2 cellular contexts compared by ENCODE assay signal in the genomic region with DNA sequence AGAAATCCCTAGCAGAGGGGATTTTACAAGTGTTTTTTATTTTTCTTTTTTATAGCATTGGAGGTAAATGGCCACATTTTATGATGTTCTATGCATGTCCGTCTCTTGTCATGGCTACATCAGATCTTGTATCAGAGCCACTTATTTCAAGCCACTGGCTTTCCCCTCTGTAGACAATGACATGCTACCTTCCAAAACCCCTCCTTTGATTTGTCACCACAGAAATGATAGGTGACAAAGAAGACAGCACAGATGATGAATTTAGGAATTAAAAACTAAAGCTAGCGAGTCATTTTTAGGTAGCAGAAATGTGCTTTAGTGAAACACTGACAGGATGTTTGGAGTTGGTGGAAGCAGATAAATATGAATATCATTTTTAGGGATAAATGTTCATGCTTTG.
TF ChIP-seq lines count a peak whose summit lies in the region.

No MANE protein-coding gene starts in this region.

TF ChIP-seq in SK-N-SH, 30 proteins besides CTCF, POLR2A, EP300 and RAD21 (continued from another document):
- TF ChIP-seq, protein P1, sequence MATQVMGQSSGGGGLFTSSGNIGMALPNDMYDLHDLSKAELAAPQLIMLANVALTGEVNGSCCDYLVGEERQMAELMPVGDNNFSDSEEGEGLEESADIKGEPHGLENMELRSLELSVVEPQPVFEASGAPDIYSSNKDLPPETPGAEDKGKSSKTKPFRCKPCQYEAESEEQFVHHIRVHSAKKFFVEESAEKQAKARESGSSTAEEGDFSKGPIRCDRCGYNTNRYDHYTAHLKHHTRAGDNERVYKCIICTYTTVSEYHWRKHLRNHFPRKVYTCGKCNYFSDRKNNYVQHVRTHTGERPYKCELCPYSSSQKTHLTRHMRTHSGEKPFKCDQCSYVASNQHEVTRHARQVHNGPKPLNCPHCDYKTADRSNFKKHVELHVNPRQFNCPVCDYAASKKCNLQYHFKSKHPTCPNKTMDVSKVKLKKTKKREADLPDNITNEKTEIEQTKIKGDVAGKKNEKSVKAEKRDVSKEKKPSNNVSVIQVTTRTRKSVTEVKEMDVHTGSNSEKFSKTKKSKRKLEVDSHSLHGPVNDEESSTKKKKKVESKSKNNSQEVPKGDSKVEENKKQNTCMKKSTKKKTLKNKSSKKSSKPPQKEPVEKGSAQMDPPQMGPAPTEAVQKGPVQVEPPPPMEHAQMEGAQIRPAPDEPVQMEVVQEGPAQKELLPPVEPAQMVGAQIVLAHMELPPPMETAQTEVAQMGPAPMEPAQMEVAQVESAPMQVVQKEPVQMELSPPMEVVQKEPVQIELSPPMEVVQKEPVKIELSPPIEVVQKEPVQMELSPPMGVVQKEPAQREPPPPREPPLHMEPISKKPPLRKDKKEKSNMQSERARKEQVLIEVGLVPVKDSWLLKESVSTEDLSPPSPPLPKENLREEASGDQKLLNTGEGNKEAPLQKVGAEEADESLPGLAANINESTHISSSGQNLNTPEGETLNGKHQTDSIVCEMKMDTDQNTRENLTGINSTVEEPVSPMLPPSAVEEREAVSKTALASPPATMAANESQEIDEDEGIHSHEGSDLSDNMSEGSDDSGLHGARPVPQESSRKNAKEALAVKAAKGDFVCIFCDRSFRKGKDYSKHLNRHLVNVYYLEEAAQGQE (IDR thresholded peaks at IDR 0.05; ENCODE audit: low read depth, low read length): no peak
- TF ChIP-seq SMC3 (IDR thresholded peaks at IDR 0.05; ENCODE audit: low read depth, low read length) (no peak), GATA2 (CRISPR knock-in tag; IDR thresholded peaks at IDR 0.05) (no peak)
TF ChIP-seq in SK-N-SH: peak in this region for 0.

TF ChIP-seq in SK-N-SH treated with all-trans-retinoic acid at 6 μM for 48 hours, 23 proteins besides CTCF, POLR2A, EP300 and RAD21:
- no peak for TF ChIP-seq ZFP30 (CRISPR knock-in tag; IDR thresholded peaks at IDR 0.05)
- no peak for TF ChIP-seq ZNF70 (CRISPR knock-in tag; IDR thresholded peaks at IDR 0.05)
- TF ChIP-seq POU6F1 (CRISPR knock-in tag; IDR thresholded peaks at IDR 0.05; ENCODE audit: borderline replicate concordance, low read depth): no peak
- TF ChIP-seq CSRNP3 (CRISPR knock-in tag; IDR thresholded peaks at IDR 0.05): no peak
- TF ChIP-seq TCF4 (CRISPR knock-in tag; IDR thresholded peaks at IDR 0.05; ENCODE audit: borderline replicate concordance): no peak
- TF ChIP-seq ZFP3 (CRISPR knock-in tag; IDR thresholded peaks at IDR 0.05): no peak
- no peak for TF ChIP-seq PPARA (CRISPR knock-in tag; IDR thresholded peaks at IDR 0.05; ENCODE audit: borderline replicate concordance)
- no peak for TF ChIP-seq ARNTL (CRISPR knock-in tag; IDR thresholded peaks at IDR 0.05; ENCODE audit: borderline replicate concordance, low read depth)
- no peak for TF ChIP-seq ESRRG (CRISPR knock-in tag; IDR thresholded peaks at IDR 0.05)
